ENCODE assay signal across 1 cellular context in genomic region chr1:97745912-97746311, GRCh38.
TF ChIP-seq lines count a peak whose summit lies in the region.

No MANE protein-coding gene starts in this region.

TF ChIP-seq in HepG2, 621 proteins besides CTCF, POLR2A, EP300 and RAD21 (continued from another document):
- no peak for TF ChIP-seq SNRNP70 (IDR thresholded peaks at IDR 0.05; ENCODE audit: low read depth, low read length)
- TF ChIP-seq MIXL1 (CRISPR knock-in tag; IDR thresholded peaks at IDR 0.05): no peak
- no peak for TF ChIP-seq DBP (CRISPR knock-in tag; IDR thresholded peaks at IDR 0.05; ENCODE audit: not compliant biosample characterization)
- no peak for TF ChIP-seq BCL6 (CRISPR knock-in tag; IDR thresholded peaks at IDR 0.05)
- TF ChIP-seq KLF15 (CRISPR knock-in tag; IDR thresholded peaks at IDR 0.05; ENCODE audit: borderline replicate concordance): no peak
- TF ChIP-seq ISL2 (CRISPR knock-in tag; IDR thresholded peaks at IDR 0.05): no peak
- no peak for TF ChIP-seq NKX3-1 (CRISPR knock-in tag; IDR thresholded peaks at IDR 0.05)
- TF ChIP-seq ZNF232 (CRISPR knock-in tag; IDR thresholded peaks at IDR 0.05; ENCODE audit: borderline replicate concordance): no peak
